ENCODE assay signal across 1 cellular context in the genomic region with DNA sequence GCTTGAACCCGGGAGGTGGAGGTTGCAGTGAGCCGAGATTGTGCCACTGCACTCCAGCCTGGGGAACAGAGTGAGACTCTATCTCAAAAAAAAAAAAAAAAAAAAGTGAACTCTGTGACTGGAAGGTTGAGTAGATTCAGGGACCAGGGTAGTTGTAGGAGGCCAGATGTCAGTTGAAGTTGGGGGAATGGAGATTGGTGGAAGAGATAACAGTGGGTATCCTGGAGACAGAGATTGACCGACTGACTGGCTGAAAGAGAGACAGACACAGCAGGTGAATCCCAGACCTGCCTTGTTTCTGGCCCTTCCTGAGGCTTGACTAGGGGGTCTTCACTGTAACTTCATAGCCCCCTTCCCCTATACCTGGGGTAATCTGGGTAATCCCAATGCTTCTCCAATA.
TF ChIP-seq lines count a peak whose summit lies in the region.

No MANE protein-coding gene starts in this region.

TF ChIP-seq in GM12878, 131 proteins besides CTCF, POLR2A, EP300 and RAD21:
- TF ChIP-seq, protein P1, sequence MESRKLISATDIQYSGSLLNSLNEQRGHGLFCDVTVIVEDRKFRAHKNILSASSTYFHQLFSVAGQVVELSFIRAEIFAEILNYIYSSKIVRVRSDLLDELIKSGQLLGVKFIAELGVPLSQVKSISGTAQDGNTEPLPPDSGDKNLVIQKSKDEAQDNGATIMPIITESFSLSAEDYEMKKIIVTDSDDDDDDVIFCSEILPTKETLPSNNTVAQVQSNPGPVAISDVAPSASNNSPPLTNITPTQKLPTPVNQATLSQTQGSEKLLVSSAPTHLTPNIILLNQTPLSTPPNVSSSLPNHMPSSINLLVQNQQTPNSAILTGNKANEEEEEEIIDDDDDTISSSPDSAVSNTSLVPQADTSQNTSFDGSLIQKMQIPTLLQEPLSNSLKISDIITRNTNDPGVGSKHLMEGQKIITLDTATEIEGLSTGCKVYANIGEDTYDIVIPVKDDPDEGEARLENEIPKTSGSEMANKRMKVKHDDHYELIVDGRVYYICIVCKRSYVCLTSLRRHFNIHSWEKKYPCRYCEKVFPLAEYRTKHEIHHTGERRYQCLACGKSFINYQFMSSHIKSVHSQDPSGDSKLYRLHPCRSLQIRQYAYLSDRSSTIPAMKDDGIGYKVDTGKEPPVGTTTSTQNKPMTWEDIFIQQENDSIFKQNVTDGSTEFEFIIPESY (IDR thresholded peaks at IDR 0.05) = no peak
